ENCODE assay signal across 8 cellular contexts in the genomic region with DNA sequence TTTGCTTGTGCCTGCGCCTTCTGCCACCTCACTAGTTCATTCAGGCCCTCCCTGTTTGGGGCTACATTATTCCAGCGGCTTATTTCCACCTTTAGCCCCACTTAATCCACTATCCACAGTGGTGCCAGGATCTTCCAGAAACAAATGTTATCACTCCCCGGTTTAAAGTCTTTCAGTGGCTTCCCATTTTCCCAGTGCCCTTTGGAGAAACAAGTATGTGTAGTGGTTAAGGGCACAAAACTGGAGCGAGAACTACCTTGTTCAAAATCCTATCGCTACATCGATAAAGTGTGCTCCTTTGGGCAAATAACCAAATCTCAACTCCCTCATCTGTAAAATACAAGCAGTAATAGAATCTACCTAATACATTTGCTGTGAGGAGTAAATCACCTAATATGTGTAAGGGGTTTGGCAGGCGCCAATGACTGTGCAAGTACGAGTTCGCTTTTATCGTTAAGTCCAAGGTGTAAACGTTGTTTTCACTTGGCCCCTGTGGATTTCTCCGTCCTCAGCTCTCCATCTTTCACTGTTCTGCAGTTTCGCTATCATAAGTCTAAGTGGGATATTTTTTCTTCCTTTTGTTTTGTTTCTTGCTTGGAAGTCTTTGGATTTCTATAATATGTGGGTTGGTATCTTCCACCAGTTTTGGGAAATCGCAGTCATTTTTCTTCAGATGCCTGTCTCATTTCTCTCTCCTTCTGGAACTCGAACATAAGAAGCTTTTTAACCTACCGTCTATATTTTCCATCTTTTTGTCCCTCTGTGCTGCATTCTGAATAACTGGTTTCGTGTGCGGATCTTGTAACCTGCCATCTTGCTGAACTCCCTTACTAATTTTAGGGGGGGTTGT. TPM values are rescaled to one million over a fixed set of nuclear protein-coding genes. Genes with fewer than 3 reads are reported as not detected.
DNase-seq lines count a peak whose midpoint lies in the region; ATAC-seq and TF ChIP-seq lines count a peak whose summit lies in the region.

No MANE protein-coding gene starts in this region.

- H3K27ac Mint-ChIP-seq in T-helper 2 cell treated with Interferon-gamma antibody and Interleukin-4, amounts not matched to agents 5 μg/mL and 100 μg/mL, for 36 hours: peak overlapping the region; percentile 93
- peak overlapping the region; percentile 95 to 98 for H3K27ac Mint-ChIP-seq in activated naive CD4-positive, alpha-beta T cell treated with anti-CD3 and anti-CD28 coated beads, Interleukin-2, amount 50 U/mL, for 72 hours

- no peaks in the 10 kb centered on the region for H3K27me3 ChIP-seq in kidney epithelial cell (ENCODE audit: control insufficient read depth, insufficient read depth, low read length)
- no peaks in the 10 kb centered on the region for H3K27me3 ChIP-seq in thoracic aorta (replicated peaks; ENCODE audit: insufficient read depth)

- ATAC-seq in activated naive CD4-positive, alpha-beta T cell treated with anti-CD3 and anti-CD28 coated beads, Interleukin-2, amount 50 U/mL, for 72 hours: no peak
- no peak for ATAC-seq in thoracic aorta (ENCODE audit: insufficient number of reproducible peaks, low FRiP score, low read depth)
- ATAC-seq in GM21381 (IDR thresholded peaks at IDR 0.05; ENCODE audit: unreplicated experiment): no peak
- no peak for ATAC-seq in GM18867 (IDR thresholded peaks at IDR 0.05; ENCODE audit: unreplicated experiment)

- H3K9me3 Mint-ChIP-seq in T-helper 2 cell treated with Interferon-gamma antibody and Interleukin-4, amounts not matched to agents 5 μg/mL and 100 μg/mL, for 36 hours: no peaks in the 10 kb centered on the region
- no peaks in the 10 kb centered on the region for H3K9me3 Mint-ChIP-seq in activated naive CD4-positive, alpha-beta T cell treated with anti-CD3 and anti-CD28 coated beads, Interleukin-2, amount 50 U/mL, for 72 hours

- peaks cover 39% of the 10 kb centered on the region for H3K4me1 Mint-ChIP-seq in T-helper 2 cell treated with Interferon-gamma antibody and Interleukin-4, amounts not matched to agents 5 μg/mL and 100 μg/mL, for 36 hours (ENCODE audit: low read depth)

- H3K9me3 ChIP-seq in thoracic aorta: no peaks in the 10 kb centered on the region

- H3K27me3 Mint-ChIP-seq in T-helper 2 cell treated with Interferon-gamma antibody and Interleukin-4, amounts not matched to agents 5 μg/mL and 100 μg/mL, for 36 hours (ENCODE audit: low read depth): no peaks in the 10 kb centered on the region

- TF ChIP-seq CTCF in kidney epithelial cell (IDR thresholded peaks at IDR 0.05; ENCODE audit: insufficient read depth, low read length, poor library complexity, severe bottlenecking) (no peak), thoracic aorta (IDR thresholded peaks at IDR 0.05) (no peak)

- H3K36me3 Mint-ChIP-seq in T-helper 2 cell treated with Interferon-gamma antibody and Interleukin-4, amounts not matched to agents 5 μg/mL and 100 μg/mL, for 36 hours (ENCODE audit: low read depth): peaks cover 16% of the 10 kb centered on the region
- peaks cover 14 to 23% of the 10 kb centered on the region in 2 donors for H3K36me3 Mint-ChIP-seq in activated naive CD4-positive, alpha-beta T cell treated with anti-CD3 and anti-CD28 coated beads, Interleukin-2, amount 50 U/mL, for 72 hours

- H3K4me3 Mint-ChIP-seq in T-helper 2 cell treated with Interferon-gamma antibody and Interleukin-4, amounts not matched to agents 5 μg/mL and 100 μg/mL, for 36 hours: peak overlapping the region; percentile 91

- H3K4me1 ChIP-seq in thoracic aorta (ENCODE audit: control insufficient read depth in 1 of 2, low read depth in 2 of 2): peaks cover 8 to 23% of the 10 kb centered on the region in 2 donors

- H3K36me3 ChIP-seq in kidney epithelial cell (ENCODE audit: control insufficient read depth, insufficient read depth, low read length) (peaks cover 2% of the 10 kb centered on the region), thoracic aorta (peaks cover 8% of the 10 kb centered on the region)

- H3K4me3 ChIP-seq in kidney epithelial cell (ENCODE audit: low read depth, low read length): peak overlapping the region; percentile 89
- H3K4me3 ChIP-seq in thoracic aorta: peak overlapping the region; percentile 83

- H3K27ac ChIP-seq in thoracic aorta: peak overlapping the region; percentile 91 to 94

- no peak for DNase-seq in T-helper 2 cell treated with Interferon-gamma antibody and Interleukin-4, amounts not matched to agents 5 μg/mL and 100 μg/mL, for 36 hours (ENCODE audit: low spot score)
- DNase-seq in T-helper 2 cell: no peak
- DNase-seq in activated naive CD4-positive, alpha-beta T cell treated with anti-CD3 and anti-CD28 coated beads, Interleukin-2, amount 50 U/mL, for 72 hours (ENCODE audit: low spot score in 2 of 2): no peak
- no peak for DNase-seq in kidney epithelial cell (ENCODE audit: low read depth)
- no peak for DNase-seq in thoracic aorta (ENCODE audit: low spot score)
- no peak for DNase-seq in mesenteric fat pad (ENCODE audit: low spot score)

RNA-seq across cellular contexts. Expression of gene MEAF6, which starts 0.8 kb away (rescaled TPM):
- 10 to 100 TPM; 48.0 to 66.8 TPM for total RNA-seq in activated naive CD4-positive, alpha-beta T cell treated with anti-CD3 and anti-CD28 coated beads, Interleukin-2, amount 50 U/mL, for 72 hours
- total RNA-seq in kidney epithelial cell (88.1 and 110 TPM in 2 replicates), thoracic aorta (10 to 100 TPM; 43.9 to 68.8 TPM), mesenteric fat pad (43.4 TPM)

RNA-seq across cellular contexts. Expression of gene SNIP1, which starts 38.7 kb away (rescaled TPM):
- 10 to 100 TPM; 22.1 to 29.5 TPM for total RNA-seq in activated naive CD4-positive, alpha-beta T cell treated with anti-CD3 and anti-CD28 coated beads, Interleukin-2, amount 50 U/mL, for 72 hours
- total RNA-seq in kidney epithelial cell: 18.3 and 19.3 TPM in 2 replicates
- 10 to 100 TPM; 12.3 to 26.2 TPM for total RNA-seq in thoracic aorta
- total RNA-seq in mesenteric fat pad: 14.4 TPM

RNA-seq across cellular contexts. Expression of gene ZC3H12A, which starts 41.0 kb away (rescaled TPM):
- 10 to 100 TPM; 30.2 to 58.6 TPM for total RNA-seq in activated naive CD4-positive, alpha-beta T cell treated with anti-CD3 and anti-CD28 coated beads, Interleukin-2, amount 50 U/mL, for 72 hours
- total RNA-seq in kidney epithelial cell: 34.2 and 38.3 TPM in 2 replicates
- total RNA-seq in thoracic aorta: 10 to 100 TPM; 22.1 to 32.4 TPM
- total RNA-seq in mesenteric fat pad: 34.2 TPM

RNA-seq across cellular contexts. Expression of gene DNALI1, which starts 41.3 kb away (rescaled TPM):
- total RNA-seq in activated naive CD4-positive, alpha-beta T cell treated with anti-CD3 and anti-CD28 coated beads, Interleukin-2, amount 50 U/mL, for 72 hours: not detected
- total RNA-seq in kidney epithelial cell (8.7 and 12.9 TPM in 2 replicates), thoracic aorta (1 to 10 TPM; 2.6 to 6.5 TPM), mesenteric fat pad (3.1 TPM)
